In the genomic region with DNA sequence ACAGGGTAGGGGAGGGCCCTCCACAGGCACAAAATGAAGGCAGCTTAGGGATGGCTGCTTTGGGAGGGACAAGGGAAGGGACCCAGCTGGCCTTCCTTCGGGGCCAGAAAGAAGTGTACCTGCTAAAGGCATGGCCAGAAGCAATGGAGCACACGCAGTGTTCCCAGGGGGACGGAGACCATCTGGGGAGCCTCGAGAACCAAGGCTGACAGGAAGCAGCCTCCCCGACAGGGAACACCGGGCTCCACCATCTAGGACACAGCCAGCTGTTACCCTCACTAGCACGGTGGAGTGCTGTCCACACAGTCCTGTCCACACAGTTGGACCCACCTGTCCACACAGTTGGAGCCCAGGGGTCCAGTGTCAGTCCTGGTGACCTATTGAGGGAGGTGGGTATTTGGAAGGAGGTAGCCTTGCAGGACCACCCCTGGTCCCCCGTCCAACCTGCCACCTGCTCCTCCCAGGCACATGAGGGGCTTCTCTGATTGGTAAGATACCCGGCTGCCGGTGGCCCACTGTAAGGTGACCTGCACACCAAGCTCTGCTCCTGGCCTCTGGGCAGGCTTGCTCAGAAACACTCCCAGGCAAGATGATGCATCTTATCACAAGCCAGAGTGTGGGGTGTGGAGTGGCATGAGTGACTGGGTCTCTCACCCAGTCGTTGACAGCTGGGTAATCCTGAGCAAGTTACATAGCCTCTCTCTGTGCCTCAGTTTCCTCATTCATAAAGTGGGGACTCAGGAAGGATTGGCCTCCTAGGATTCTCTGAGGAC, we compare ENCODE assay signal across 10 cellular contexts. TPM values are rescaled to one million over a fixed set of nuclear protein-coding genes. Genes with fewer than 3 reads are reported as not detected.
DNase-seq lines count a peak whose midpoint lies in the region; ATAC-seq and TF ChIP-seq lines count a peak whose summit lies in the region.
"Had no signal": no experiment of that assay in that cellular context is flagged by ENCODE, and none has a peak within 500 bp of the region (broad histone marks: within the 10 kb centered on the region; RNA-seq: fewer than 3 reads in every experiment).

No MANE protein-coding gene starts in this region.

- no peak for TF ChIP-seq CTCF in gastroesophageal sphincter (IDR thresholded peaks at IDR 0.05)

- peak overlapping the region; percentile 60 for H3K27ac Mint-ChIP-seq in T-helper 2 cell treated with Interferon-gamma antibody and Interleukin-4, amounts not matched to agents 5 μg/mL and 100 μg/mL, for 36 hours
- H3K27ac Mint-ChIP-seq in activated T-helper 1 cell treated with anti-CD3 and anti-CD28 coated beads, Interleukin-12 subunit alpha, Interleukin-12 subunit beta, Interleukin-2, Interleukin-4 antibody, amounts not matched to agents 30 ng/mL and 10 ng/mL and 1 ng/mL, durations not matched to agents 14 hours and 24 hours and 36 hours = peak overlapping the region; percentile 73
- peak overlapping the region; percentile 54 to 71 for H3K27ac Mint-ChIP-seq in stimulated activated naive CD8-positive, alpha-beta T cell treated with anti-CD3 and anti-CD28 coated beads, Interleukin-15, amount 100 ng/mL, for 72 hours

- DNase-seq in T-helper 2 cell treated with Interferon-gamma antibody and Interleukin-4, amounts not matched to agents 5 μg/mL and 100 μg/mL, for 36 hours (ENCODE audit: low spot score) = peak; percentile 43
- no peak for DNase-seq in T-helper 2 cell
- DNase-seq in activated T-helper 1 cell treated with anti-CD3 and anti-CD28 coated beads, Interleukin-12 subunit alpha, Interleukin-12 subunit beta, Interleukin-2, Interleukin-4 antibody, amounts not matched to agents 30 ng/mL and 10 ng/mL and 1 ng/mL, durations not matched to agents 14 hours and 24 hours and 36 hours (ENCODE audit: low spot score) = no peak
- DNase-seq in stimulated activated naive CD8-positive, alpha-beta T cell treated with anti-CD3 and anti-CD28 coated beads, Interleukin-15, amount 100 ng/mL, for 72 hours = peak in 1 of 2 donors; percentile 45
- no peak for DNase-seq in NK-92 treated with Interleukin-12 subunit alpha and Interleukin-12 subunit beta, amount 100 ng/mL, for 24 hours (lab: John Stamatoyannopoulos, UW)
- no peak for DNase-seq in NOMO-1 treated with dmso at 0.1 percent for 144 hours (lab: John Stamatoyannopoulos, UW; ENCODE audit: unreplicated experiment)
- DNase-seq: right cardiac atrium had no signal

- H3K4me1 ChIP-seq in gastroesophageal sphincter = peaks cover 0 to 63% (median 20%) of the 10 kb centered on the region in 3 donors

- H3K27me3 Mint-ChIP-seq in T-helper 2 cell treated with Interferon-gamma antibody and Interleukin-4, amounts not matched to agents 5 μg/mL and 100 μg/mL, for 36 hours (ENCODE audit: low read depth) = peaks cover 2% of the 10 kb centered on the region
- H3K27me3 Mint-ChIP-seq in activated T-helper 1 cell treated with anti-CD3 and anti-CD28 coated beads, Interleukin-12 subunit alpha, Interleukin-12 subunit beta, Interleukin-2, Interleukin-4 antibody, amounts not matched to agents 30 ng/mL and 10 ng/mL and 1 ng/mL, durations not matched to agents 14 hours and 24 hours and 36 hours (ENCODE audit: insufficient read depth) = peaks cover 4% of the 10 kb centered on the region
- H3K27me3 Mint-ChIP-seq in stimulated activated naive CD8-positive, alpha-beta T cell treated with anti-CD3 and anti-CD28 coated beads, Interleukin-15, amount 100 ng/mL, for 72 hours = peaks cover 29% of the 10 kb centered on the region

- no peaks in the 10 kb centered on the region for H3K36me3 Mint-ChIP-seq in T-helper 2 cell treated with Interferon-gamma antibody and Interleukin-4, amounts not matched to agents 5 μg/mL and 100 μg/mL, for 36 hours (ENCODE audit: low read depth)
- H3K36me3 Mint-ChIP-seq in activated T-helper 1 cell treated with anti-CD3 and anti-CD28 coated beads, Interleukin-12 subunit alpha, Interleukin-12 subunit beta, Interleukin-2, Interleukin-4 antibody, amounts not matched to agents 30 ng/mL and 10 ng/mL and 1 ng/mL, durations not matched to agents 14 hours and 24 hours and 36 hours (ENCODE audit: low read depth) = peaks cover 4% of the 10 kb centered on the region

- no peaks in the 10 kb centered on the region for H3K9me3 ChIP-seq in gastroesophageal sphincter

- no peaks in the 10 kb centered on the region for H3K36me3 ChIP-seq in gastroesophageal sphincter

- no peaks in the 10 kb centered on the region for H3K9me3 Mint-ChIP-seq in T-helper 2 cell treated with Interferon-gamma antibody and Interleukin-4, amounts not matched to agents 5 μg/mL and 100 μg/mL, for 36 hours
- no peaks in the 10 kb centered on the region for H3K9me3 Mint-ChIP-seq in activated T-helper 1 cell treated with anti-CD3 and anti-CD28 coated beads, Interleukin-12 subunit alpha, Interleukin-12 subunit beta, Interleukin-2, Interleukin-4 antibody, amounts not matched to agents 30 ng/mL and 10 ng/mL and 1 ng/mL, durations not matched to agents 14 hours and 24 hours and 36 hours
- no peaks in the 10 kb centered on the region for H3K9me3 Mint-ChIP-seq in stimulated activated naive CD8-positive, alpha-beta T cell treated with anti-CD3 and anti-CD28 coated beads, Interleukin-15, amount 100 ng/mL, for 72 hours

- intact Hi-C loops in activated T-helper 1 cell treated with anti-CD3 and anti-CD28 coated beads, Interleukin-12 subunit alpha, Interleukin-12 subunit beta, Interleukin-2, Interleukin-4 antibody, amounts not matched to agents 30 ng/mL and 10 ng/mL and 1 ng/mL, durations not matched to agents 14 hours and 24 hours and 36 hours (cut with micrococcal nuclease) = loop anchor here (1.0 to 10.0 kb wide), 10 partner anchors 9 to 1778 kb away; a partner anchor contains a TSS

- H3K4me3 Mint-ChIP-seq in T-helper 2 cell treated with Interferon-gamma antibody and Interleukin-4, amounts not matched to agents 5 μg/mL and 100 μg/mL, for 36 hours = no peak overlapping the region
- H3K4me3 Mint-ChIP-seq in activated T-helper 1 cell treated with anti-CD3 and anti-CD28 coated beads, Interleukin-12 subunit alpha, Interleukin-12 subunit beta, Interleukin-2, Interleukin-4 antibody, amounts not matched to agents 30 ng/mL and 10 ng/mL and 1 ng/mL, durations not matched to agents 14 hours and 24 hours and 36 hours = peak overlapping the region; percentile 3
- peak overlapping the region; percentile 26 to 67 for H3K4me3 Mint-ChIP-seq in stimulated activated naive CD8-positive, alpha-beta T cell treated with anti-CD3 and anti-CD28 coated beads, Interleukin-15, amount 100 ng/mL, for 72 hours

- no peaks in the 10 kb centered on the region for H3K27me3 ChIP-seq in gastroesophageal sphincter

- H3K4me3 ChIP-seq in gastroesophageal sphincter = no peak overlapping the region

- no peak for TF ChIP-seq POLR2A in gastroesophageal sphincter (IDR thresholded peaks at IDR 0.05)

- WGBS in gastroesophageal sphincter (ENCODE audit: low coverage in 1 of 2), 2 donors = 69% methylated on average over 4 of the region's 11 CpGs; no CpG with 5 or more reads in 1 of the 2 donors

- peaks cover 23% of the 10 kb centered on the region for H3K4me1 Mint-ChIP-seq in T-helper 2 cell treated with Interferon-gamma antibody and Interleukin-4, amounts not matched to agents 5 μg/mL and 100 μg/mL, for 36 hours (ENCODE audit: low read depth)
- peaks cover 59% of the 10 kb centered on the region for H3K4me1 Mint-ChIP-seq in activated T-helper 1 cell treated with anti-CD3 and anti-CD28 coated beads, Interleukin-12 subunit alpha, Interleukin-12 subunit beta, Interleukin-2, Interleukin-4 antibody, amounts not matched to agents 30 ng/mL and 10 ng/mL and 1 ng/mL, durations not matched to agents 14 hours and 24 hours and 36 hours (ENCODE audit: low read depth)
- H3K4me1 Mint-ChIP-seq in stimulated activated naive CD8-positive, alpha-beta T cell treated with anti-CD3 and anti-CD28 coated beads, Interleukin-15, amount 100 ng/mL, for 72 hours = peaks cover 83% of the 10 kb centered on the region

- ATAC-seq in gastroesophageal sphincter = peak; percentile 62
- peak; percentile 58 for ATAC-seq in stimulated activated naive CD8-positive, alpha-beta T cell treated with anti-CD3 and anti-CD28 coated beads, Interleukin-15, amount 100 ng/mL, for 72 hours
- ATAC-seq in GM21717 (IDR thresholded peaks at IDR 0.05; ENCODE audit: unreplicated experiment) = no peak
- ATAC-seq: right cardiac atrium had no signal

- H3K27ac ChIP-seq in gastroesophageal sphincter = peak overlapping the region; percentile 27 to 89 (median 86)
- H3K27ac ChIP-seq: VCaP had no signal

- TF ChIP-seq EP300 in gastroesophageal sphincter (IDR thresholded peaks at IDR 0.05) = no peak

RNA-seq across cellular contexts. Expression of a gene that starts 20.5 kb away (rescaled TPM):
- 48.3 and 48.4 TPM in 2 replicates for total RNA-seq in activated T-helper 1 cell treated with anti-CD3 and anti-CD28 coated beads, Interleukin-12 subunit alpha, Interleukin-12 subunit beta, Interleukin-2, Interleukin-4 antibody, amounts not matched to agents 30 ng/mL and 10 ng/mL and 1 ng/mL, durations not matched to agents 14 hours and 24 hours and 36 hours
- total RNA-seq in gastroesophageal sphincter = 10 to 100 TPM; 32.0 to 79.7 (median 48.1) TPM
